Comparison of ENCODE assay signal across 18 cellular contexts in genomic region chr4:153816542-153816941, GRCh38. TPM values are rescaled to one million over a fixed set of nuclear protein-coding genes. Genes with fewer than 3 reads are reported as not detected.
DNase-seq lines count a peak whose midpoint lies in the region; ATAC-seq, FAIRE-seq and TF ChIP-seq lines count a peak whose summit lies in the region.
"Had no signal": no experiment of that assay in that cellular context is flagged by ENCODE, and none has a peak within 500 bp of the region (broad histone marks: within the 10 kb centered on the region; RNA-seq: fewer than 3 reads in every experiment).

No MANE protein-coding gene starts in this region.

- H2AFZ ChIP-seq in H1 (ENCODE audit: low read length) = 0 out of 2 replicates have a peak overlapping the region, but pooled peaks have one; percentile 14

- H4K8ac ChIP-seq in H1 (ENCODE audit: extremely low read depth, insufficient read depth, low read length) = no peak overlapping the region

- DNase-seq in H7 (peak; percentile 31), H1 (ENCODE audit: low read depth in 1 of 2, low spot score in 2 of 2) (no peak), iPS DF 6.9 (ENCODE audit: low read depth, low spot score) (peak; percentile 25), NCI-H1436 (lab: John Stamatoyannopoulos, UW) (no peak)
- no peak for DNase-seq in activated CD4-positive, alpha-beta T cell treated with anti-CD3 and anti-CD28 coated beads for 4 hours
- no peak for DNase-seq in activated effector memory CD4-positive, alpha-beta T cell treated with anti-CD3 and anti-CD28 coated beads, Interleukin-2, amount 50 U/mL, for 16 hours
- DNase-seq: ACHN; CD4-positive, CD25-positive, alpha-beta regulatory T cell; DMS53; GOT3 had no signal

- no peak overlapping the region for H3K23ac ChIP-seq in H1 (ENCODE audit: insufficient read length)

- no peaks in the 10 kb centered on the region for H3K23me2 ChIP-seq in H1 (ENCODE audit: low read depth, low read length)

- H3K9ac ChIP-seq in H1 (replicated peaks in 1 of 4; ENCODE audit: extremely low read depth in 1 of 4, low read depth in 3 of 4, low read length in 3 of 4) = no peak overlapping the region
- H3K9ac ChIP-seq: BLaER1 treated with 17β-estradiol and CSF1 and Interleukin-3, amounts not matched to agents 10 nM and 100 nM had no signal

- H2BK120ac ChIP-seq in H1 (replicated peaks; ENCODE audit: low read depth, low read length) = no peak overlapping the region

- CTCF ChIA-PET in H1 (lab: Charles Lee; ENCODE audit: partially characterized antibody) = interaction anchor here (0.6 to 3.0 kb wide), 5 partner anchors 24 to 207 kb away, joined by 3 to 10 read pairs (median 3); no protein-coding TSS in a partner anchor

- H3K18ac ChIP-seq in H1 (ENCODE audit: extremely low read depth, low read length) = no peak overlapping the region

- no peak overlapping the region for H3K27ac ChIP-seq in H1 (ENCODE audit: low read depth, low read length)
- H3K27ac ChIP-seq in iPS DF 6.9 (ENCODE audit: low read length) = no peak overlapping the region
- H3K27ac ChIP-seq: BLaER1 treated with 17β-estradiol and CSF1 and Interleukin-3, amounts not matched to agents 10 nM and 100 nM; HL-60 had no signal

- ATAC-seq in HG02642 (IDR thresholded peaks at IDR 0.05; ENCODE audit: poor library complexity, unreplicated experiment) = no peak
- ATAC-seq: GM12878, HCT116, K562 had no signal

- no peak overlapping the region for H3K4ac ChIP-seq in H1 (replicated peaks; ENCODE audit: insufficient read length, low read depth, low read length)

- H3K36me3 ChIP-seq in H7 (replicated peaks; ENCODE audit: control insufficient read depth, insufficient read depth, low read length) (no peaks in the 10 kb centered on the region), H1 (ENCODE audit: control insufficient read depth in 2 of 4, insufficient read depth in 4 of 4, low read length in 3 of 4) (no peaks in the 10 kb centered on the region), iPS DF 6.9 (ENCODE audit: control insufficient read depth, insufficient read depth, low read length) (no peaks in the 10 kb centered on the region)
- H3K36me3 ChIP-seq: BLaER1 treated with 17β-estradiol and CSF1 and Interleukin-3, amounts not matched to agents 10 nM and 100 nM had no signal

- H4K91ac ChIP-seq in H1 (replicated peaks; ENCODE audit: insufficient read length, low read length) = no peak overlapping the region

- H2BK12ac ChIP-seq in H1 (ENCODE audit: low read depth, low read length) = no peak overlapping the region

- H4K20me1 ChIP-seq in H1 (replicated peaks in 1 of 2; ENCODE audit: control insufficient read depth in 1 of 2, insufficient read depth in 2 of 2, low read length in 2 of 2) = no peaks in the 10 kb centered on the region
- H4K20me1 ChIP-seq: BLaER1 treated with 17β-estradiol and CSF1 and Interleukin-3, amounts not matched to agents 10 nM and 100 nM had no signal

- H3K4me1 ChIP-seq in H1 (replicated peaks in 1 of 4; ENCODE audit: control insufficient read depth in 3 of 4, insufficient read depth in 4 of 4, low read length in 3 of 4) (peaks cover 0 to 6% (median 0%) of the 10 kb centered on the region in 4 experiments; a peak in 1 of 7 replicates), iPS DF 6.9 (ENCODE audit: control insufficient read depth, insufficient read depth, low read length) (no peaks in the 10 kb centered on the region)
- H3K4me1 ChIP-seq: BLaER1 treated with 17β-estradiol and CSF1 and Interleukin-3, amounts not matched to agents 10 nM and 100 nM had no signal

- H2BK15ac ChIP-seq in H1 (ENCODE audit: low read length) = no peak overlapping the region

- POLR2A ChIA-PET in H1 (lab: Charles Lee; ENCODE audit: partially characterized antibody) = interaction anchor here (1.1 to 1.5 kb wide), 2 partner anchors 10 to 26 kb away, joined by 3 to 7 read pairs; no protein-coding TSS in a partner anchor

- H3K9me3 ChIP-seq in H1 (ENCODE audit: insufficient read depth in 2 of 2, low read depth in 1 of 2, low read length in 1 of 2) (no peaks in the 10 kb centered on the region; a peak in 1 of 4 replicates), iPS DF 6.9 (ENCODE audit: control insufficient read depth, insufficient read depth, low read length) (no peaks in the 10 kb centered on the region)

- no peak overlapping the region for H3K4me2 ChIP-seq in H1 (ENCODE audit: insufficient read depth in 1 of 2, low read depth in 2 of 2, low read length in 2 of 2)
- H3K4me2 ChIP-seq: BLaER1 treated with 17β-estradiol and CSF1 and Interleukin-3, amounts not matched to agents 10 nM and 100 nM had no signal

- no peak for TF ChIP-seq EP300 in H1 (IDR thresholded peaks at IDR 0.05; ENCODE audit: borderline replicate concordance in 1 of 2, low read depth in 2 of 2, low read length in 2 of 2)

- no peak overlapping the region for H4K5ac ChIP-seq in H1 (ENCODE audit: insufficient read length, low read depth, low read length)

- FAIRE-seq in H1 (lab: Jason Lieb, UNC) = peak; percentile 97
- FAIRE-seq: GM12878, GM18507, K562 had no signal

- H2BK5ac ChIP-seq in H1 (ENCODE audit: low read depth, low read length) = no peak overlapping the region

- no peak overlapping the region for H3K56ac ChIP-seq in H1 (replicated peaks; ENCODE audit: insufficient read length, low read depth, low read length)

- H3K79me2 ChIP-seq in H1 (ENCODE audit: control insufficient read depth in 1 of 2, insufficient read depth in 2 of 2, low read length in 2 of 2) = no peaks in the 10 kb centered on the region

- no peak for TF ChIP-seq POLR2A in H1 (IDR thresholded peaks at IDR 0.05; ENCODE audit: control extremely low read depth in 1 of 2, low read depth in 2 of 2, low read length in 2 of 2)

- no peaks in the 10 kb centered on the region for H3K79me1 ChIP-seq in H1 (ENCODE audit: low read depth, low read length)

- H3K14ac ChIP-seq in H1 (ENCODE audit: insufficient read length) = no peak overlapping the region

- WGBS in H1 (ENCODE audit: extremely low coverage in 1 of 2, insufficient coverage in 1 of 2, insufficient read length in 1 of 2, insufficient replicate concordance in 2 of 2, low coverage in 1 of 2, low lambda C conversion rate in 2 of 2, missing lambda C conversion rate in 1 of 2), 2 experiments = 33% methylated on average over 2 of the region's 2 CpGs; no CpG with 5 or more reads in 1 of the 2 experiments
- no CpG with 5 or more reads among the region's 2 CpGs for WGBS in iPS DF 6.9 (ENCODE audit: insufficient coverage, insufficient read length)

- H3K4me3 ChIP-seq in H7 (ENCODE audit: insufficient read depth, low read depth, low read length) (no peak overlapping the region), H1 (ENCODE audit: extremely low read depth in 1 of 4, insufficient read depth in 2 of 4, low read depth in 3 of 4, low read length in 4 of 4) (no peak overlapping the region), iPS DF 6.9 (ENCODE audit: low read length) (no peak overlapping the region)
- H3K4me3 ChIP-seq: BLaER1 treated with 17β-estradiol and CSF1 and Interleukin-3, amounts not matched to agents 10 nM and 100 nM; GM12878; K562 had no signal

- no peak overlapping the region for H2AK5ac ChIP-seq in H1 (ENCODE audit: low read depth, low read length)

- no peak for TF ChIP-seq CTCF in H1 (IDR thresholded peaks at IDR 0.05; ENCODE audit: control extremely low read depth in 1 of 3, insufficient read depth in 1 of 3, low read depth in 1 of 3, low read length in 3 of 3)

- H2BK20ac ChIP-seq in H1 (ENCODE audit: low read length) = no peak overlapping the region

- H3K27me3 ChIP-seq in H7 (ENCODE audit: control insufficient read depth, insufficient read depth, low read length) (no peaks in the 10 kb centered on the region), H1 (replicated peaks in 1 of 4; ENCODE audit: control insufficient read depth in 3 of 4, extremely low read depth in 1 of 4, insufficient read depth in 3 of 4, low read length in 3 of 4) (peaks cover 0 to 1% (median 0%) of the 10 kb centered on the region in 4 experiments; a peak in 1 of 7 replicates), iPS DF 6.9 (ENCODE audit: control insufficient read depth, insufficient read depth, low read length) (no peaks in the 10 kb centered on the region; the same call in 1 of the 2 replicates)
- H3K27me3 ChIP-seq: BLaER1 treated with 17β-estradiol and CSF1 and Interleukin-3, amounts not matched to agents 10 nM and 100 nM had no signal

- TF ChIP-seq RAD21 in H1 (IDR thresholded peaks at IDR 0.05 in 1 of 2, conservative IDR thresholded peaks at IDR 0.05 in 1 of 2; ENCODE audit: low read depth in 2 of 2, low read length in 2 of 2) = no peak

TF ChIP-seq in H1, 55 proteins besides CTCF, POLR2A, EP300 and RAD21:
- TF ChIP-seq YY1 (IDR thresholded peaks at IDR 0.05; ENCODE audit: low read depth, low read length) (peak; percentile 77), NRF1 (IDR thresholded peaks at IDR 0.05; ENCODE audit: low read depth, low read length) (no peak), MAX (IDR thresholded peaks at IDR 0.05) (0 out of 2 replicates have a peak, but pooled peaks have one; percentile 11)

RNA-seq across cellular contexts. Expression of gene SFRP2, which starts 27.7 kb away (rescaled TPM):
- total RNA-seq in H7 (2014; rRNA removed; shearing (Covaris generic)) = 140 and 170 TPM in 2 replicates
- 342 and 354 TPM in 2 replicates for total RNA-seq in H1 (2021; fragmentation: NEBNext Ultra II Directional; extraction: Animal tissue kit (Norgen Biotek cat#: 25700))
- polyA plus RNA-seq in H1 (2011; rRNA removed) = 108 and 177 TPM in 2 replicates
- polyA plus RNA-seq in H1 (2011; cell fraction: cytosol; rRNA removed) = 73.3 TPM
- polyA plus RNA-seq in H1 (2011; cell fraction: nucleus; rRNA removed) = 124 TPM
- polyA plus RNA-seq in H1 (2012, experiment 1 of 2) = 338 to 388 TPM (median 363 TPM) in 4 replicates
- 372 TPM for polyA plus RNA-seq in H1 (2012, experiment 2 of 2)
- 748 TPM for polyA plus RNA-seq in H1 (2013, experiment 1 of 2)
- 812 TPM for polyA plus RNA-seq in H1 (2013, experiment 2 of 2)
- 54.6 and 56.4 TPM in 2 replicates for polyA minus RNA-seq in H1 (2011; rRNA and poly(A)+ RNA removed)
- polyA minus RNA-seq in H1 (2011; cell fraction: cytosol; rRNA and poly(A)+ RNA removed) = 119 TPM
- 63.1 TPM for polyA minus RNA-seq in H1 (2011; cell fraction: nucleus; rRNA and poly(A)+ RNA removed)
- total RNA-seq: A172; CD4-positive, CD25-positive, alpha-beta regulatory T cell had no signal
- polyA plus RNA-seq: CD4-positive, CD25-positive, alpha-beta regulatory T cell; K562 had no signal

RNA-seq across cellular contexts. Expression of gene RNF175, which starts 56.7 kb away (rescaled TPM):
- total RNA-seq in H7 (2014; rRNA removed; shearing (Covaris generic)) = 3.6 and 5.8 TPM in 2 replicates
- 7.3 and 7.9 TPM in 2 replicates for total RNA-seq in H1 (2021; fragmentation: NEBNext Ultra II Directional; extraction: Animal tissue kit (Norgen Biotek cat#: 25700))
- 4.7 and 9.8 TPM in 2 replicates for polyA plus RNA-seq in H1 (2011; rRNA removed)
- 7.9 TPM for polyA plus RNA-seq in H1 (2011; cell fraction: cytosol; rRNA removed)
- 8.2 TPM for polyA plus RNA-seq in H1 (2011; cell fraction: nucleus; rRNA removed)
- 7.0 to 11.4 TPM (median 7.5 TPM) in 4 replicates for polyA plus RNA-seq in H1 (2012, experiment 1 of 2)
- 3.4 TPM for polyA plus RNA-seq in H1 (2012, experiment 2 of 2)
- 5.1 TPM for polyA plus RNA-seq in H1 (2013, experiment 1 of 2)
- 4.8 TPM for polyA plus RNA-seq in H1 (2013, experiment 2 of 2)
- polyA minus RNA-seq in H1 (2011; rRNA and poly(A)+ RNA removed) = 17.9 and 20.3 TPM in 2 replicates
- 7.5 TPM for polyA minus RNA-seq in H1 (2011; cell fraction: cytosol; rRNA and poly(A)+ RNA removed)
- 29.8 TPM for polyA minus RNA-seq in H1 (2011; cell fraction: nucleus; rRNA and poly(A)+ RNA removed)
- total RNA-seq: A172, GM12878, K562 had no signal
- polyA plus RNA-seq: GM12878, K562 had no signal

Comparison
In these comparisons a context has a peak if more than half of its experiments do, and no peak if none do; other contexts are left out.
1. DNase-seq: peak in H7 (single experiment) and iPS DF 6.9 (single experiment); none in H1 (0 of 2), NCI-H1436 (single experiment), activated CD4-positive, alpha-beta T cell treated with anti-CD3 and anti-CD28 coated beads for 4 hours (0 of 2) and activated effector memory CD4-positive, alpha-beta T cell treated with anti-CD3 and anti-CD28 coated beads, Interleukin-2, amount 50 U/mL, for 16 hours (single experiment).